ENCODE assay signal across 23 cellular contexts in the genomic region with DNA sequence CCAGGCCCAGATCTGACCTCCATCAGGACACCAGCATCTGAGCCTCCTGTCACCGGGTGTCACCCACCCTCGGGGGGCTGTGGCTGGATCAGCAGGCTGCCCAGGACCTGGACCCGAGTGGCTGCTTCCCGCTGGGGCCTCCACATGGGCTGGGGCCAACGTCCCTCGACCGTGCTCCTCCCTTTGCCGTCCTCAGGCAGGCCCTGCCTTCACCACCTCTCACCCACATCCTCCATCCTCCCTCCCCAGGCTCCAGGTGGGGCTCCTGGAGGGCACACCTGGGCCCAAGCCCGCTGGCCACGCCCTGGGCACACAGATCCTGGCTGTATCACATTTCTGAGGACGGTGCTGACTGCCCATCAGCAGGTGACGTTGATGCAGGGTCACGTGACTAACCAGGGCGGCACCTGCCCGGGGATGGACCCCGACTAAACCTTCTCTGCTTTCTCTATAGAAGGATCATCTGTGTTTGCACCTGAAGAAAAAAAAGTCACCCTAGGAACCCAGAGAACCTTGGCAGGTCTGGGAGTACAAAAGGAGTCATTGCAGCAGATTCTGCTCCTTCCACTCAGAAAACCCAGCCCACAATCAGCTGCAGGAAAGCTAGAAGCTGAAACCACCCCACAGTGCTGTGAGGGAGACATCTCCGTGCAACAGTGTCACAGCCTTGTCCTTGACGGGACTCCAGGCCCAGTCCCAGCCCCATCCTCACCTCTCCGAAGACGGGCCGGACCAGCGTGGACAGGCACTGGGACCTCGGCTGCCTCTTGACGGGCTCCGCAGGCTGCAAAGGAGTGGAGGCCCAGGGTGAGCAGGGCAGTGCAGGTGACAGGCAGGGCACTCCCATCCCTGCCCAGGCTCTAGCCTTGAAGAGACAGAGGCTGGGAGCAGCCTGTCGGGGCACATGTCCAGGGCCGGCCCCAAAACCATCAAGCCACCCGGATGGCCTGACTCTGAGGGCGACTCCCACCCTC. TPM values are rescaled to one million over a fixed set of nuclear protein-coding genes. Genes with fewer than 3 reads are reported as not detected.
DNase-seq lines count a peak whose midpoint lies in the region; ATAC-seq lines count a peak whose summit lies in the region.
"Had no signal": no experiment of that assay in that cellular context is flagged by ENCODE, and none has a peak within 500 bp of the region (broad histone marks: within the 10 kb centered on the region; RNA-seq: fewer than 3 reads in every experiment).

No MANE protein-coding gene starts in this region.

- no peak overlapping the region for H3K4me3 Mint-ChIP-seq in T-helper 17 cell
- H3K4me3 Mint-ChIP-seq in stimulated activated effector memory CD8-positive, alpha-beta T cell treated with anti-CD3 and anti-CD28 coated beads, Interleukin-12 subunit alpha, Interleukin-12 subunit beta, amount 100 ng/mL, for 72 hours = no peak overlapping the region
- H3K4me3 Mint-ChIP-seq: activated T-cell treated with anti-CD3 and anti-CD28 coated beads, Interleukin-2, amount 50 U/mL, for 24 hours; B cell; neural progenitor cell had no signal

- peak; percentile 12 for DNase-seq in NCI-H1092 treated with DMSO at 0.1 percent for 48 hours (lab: John Stamatoyannopoulos, UW)
- no peak for DNase-seq in NCI-H1092 (lab: John Stamatoyannopoulos, UW)
- DNase-seq in NCI-H2107 (lab: John Stamatoyannopoulos, UW) = peak; percentile 8
- DNase-seq in T-helper 17 cell = no peak
- no peak for DNase-seq in stimulated activated effector memory CD8-positive, alpha-beta T cell treated with anti-CD3 and anti-CD28 coated beads, Interleukin-12 subunit alpha, Interleukin-12 subunit beta, amount 100 ng/mL, for 72 hours (ENCODE audit: low spot score in 2 of 2)
- DNase-seq in OCI-M2 (lab: John Stamatoyannopoulos, UW; ENCODE audit: unreplicated experiment) = no peak
- DNase-seq in NCI-H128 (lab: John Stamatoyannopoulos, UW; ENCODE audit: unreplicated experiment) = no peak
- DNase-seq: activated CD8-positive, alpha-beta memory T cell treated with anti-CD3 and anti-CD28 coated beads for 24 hours; activated naive CD4-positive, alpha-beta T cell; activated T-cell treated with anti-CD3 and anti-CD28 coated beads, Interleukin-2, amount 50 U/mL, for 24 hours; islet precursor cell; MG63; NCI-H1694 treated with DMSO at 0.1 percent for 48 hours; NCI-H524 treated with DMSO at 0.1 percent for 48 hours; Right ventricle myocardium superior; stimulated activated CD4-positive, alpha-beta T cell treated with anti-CD3 and anti-CD28 coated beads, Interleukin-2, amount 100 ng/mL, for 24 hours; stimulated activated naive CD4-positive, alpha-beta T cell; T-helper 1 cell had no signal

- peak overlapping the region; percentile 27 for H3K27ac Mint-ChIP-seq in T-helper 17 cell
- peak overlapping the region; percentile 60 for H3K27ac Mint-ChIP-seq in stimulated activated effector memory CD8-positive, alpha-beta T cell treated with anti-CD3 and anti-CD28 coated beads, Interleukin-12 subunit alpha, Interleukin-12 subunit beta, amount 100 ng/mL, for 72 hours
- H3K27ac Mint-ChIP-seq: activated T-cell treated with anti-CD3 and anti-CD28 coated beads, Interleukin-2, amount 50 U/mL, for 24 hours; B cell; neural progenitor cell had no signal

- H3K4me1 Mint-ChIP-seq in T-helper 17 cell = peaks cover 4% of the 10 kb centered on the region
- peaks cover 4% of the 10 kb centered on the region for H3K4me1 Mint-ChIP-seq in stimulated activated effector memory CD8-positive, alpha-beta T cell treated with anti-CD3 and anti-CD28 coated beads, Interleukin-12 subunit alpha, Interleukin-12 subunit beta, amount 100 ng/mL, for 72 hours
- H3K4me1 Mint-ChIP-seq: B cell, neural progenitor cell had no signal

- no peak for ATAC-seq in T-helper 17 cell
- ATAC-seq in stimulated activated effector memory CD8-positive, alpha-beta T cell treated with anti-CD3 and anti-CD28 coated beads, Interleukin-12 subunit alpha, Interleukin-12 subunit beta, amount 100 ng/mL, for 72 hours = no peak
- no peak for ATAC-seq in HG02588 (IDR thresholded peaks at IDR 0.05; ENCODE audit: unreplicated experiment)
- ATAC-seq: K562 had no signal

- H3K27me3 Mint-ChIP-seq in T-helper 17 cell = no peaks in the 10 kb centered on the region
- H3K27me3 Mint-ChIP-seq: activated T-cell treated with anti-CD3 and anti-CD28 coated beads, Interleukin-2, amount 50 U/mL, for 24 hours; B cell had no signal

- H3K36me3 Mint-ChIP-seq in T-helper 17 cell (ENCODE audit: low read depth) = no peaks in the 10 kb centered on the region
- H3K36me3 Mint-ChIP-seq in stimulated activated effector memory CD8-positive, alpha-beta T cell treated with anti-CD3 and anti-CD28 coated beads, Interleukin-12 subunit alpha, Interleukin-12 subunit beta, amount 100 ng/mL, for 72 hours = peaks cover 32% of the 10 kb centered on the region

- no peaks in the 10 kb centered on the region for H3K9me3 Mint-ChIP-seq in stimulated activated effector memory CD8-positive, alpha-beta T cell treated with anti-CD3 and anti-CD28 coated beads, Interleukin-12 subunit alpha, Interleukin-12 subunit beta, amount 100 ng/mL, for 72 hours
- H3K9me3 Mint-ChIP-seq: activated T-cell treated with anti-CD3 and anti-CD28 coated beads, Interleukin-2, amount 50 U/mL, for 24 hours; neural progenitor cell had no signal

- no peaks in the 10 kb centered on the region for H3K9me3 ChIP-seq in T-helper 17 cell (ENCODE audit: control insufficient read depth, low read length, poor library complexity, severe bottlenecking)
- H3K9me3 ChIP-seq: MG63, prostate gland had no signal

RNA-seq across cellular contexts. Expression of a gene that starts 11.2 kb away (rescaled TPM):
- total RNA-seq in T-helper 17 cell = 100 to 1,000 TPM; 105 to 109 TPM

Comparison
In these comparisons a context has a peak if more than half of its experiments do, and no peak if none do; other contexts are left out.
1. DNase-seq: peak in NCI-H1092 treated with DMSO at 0.1 percent for 48 hours (single experiment) and NCI-H2107 (single experiment); none in NCI-H1092 (single experiment), T-helper 17 cell (0 of 3), stimulated activated effector memory CD8-positive, alpha-beta T cell treated with anti-CD3 and anti-CD28 coated beads, Interleukin-12 subunit alpha, Interleukin-12 subunit beta, amount 100 ng/mL, for 72 hours (0 of 2), OCI-M2 (single experiment) and NCI-H128 (single experiment).